Comparison of ENCODE assay signal across 1 cellular context in genomic region chr12:29164477-29165163, GRCh38.
TF ChIP-seq lines count a peak whose summit lies in the region.

No MANE protein-coding gene starts in this region.

TF ChIP-seq in GM12878, 131 proteins besides CTCF, POLR2A, EP300 and RAD21 (continued from another document):
- TF ChIP-seq, protein P1, sequence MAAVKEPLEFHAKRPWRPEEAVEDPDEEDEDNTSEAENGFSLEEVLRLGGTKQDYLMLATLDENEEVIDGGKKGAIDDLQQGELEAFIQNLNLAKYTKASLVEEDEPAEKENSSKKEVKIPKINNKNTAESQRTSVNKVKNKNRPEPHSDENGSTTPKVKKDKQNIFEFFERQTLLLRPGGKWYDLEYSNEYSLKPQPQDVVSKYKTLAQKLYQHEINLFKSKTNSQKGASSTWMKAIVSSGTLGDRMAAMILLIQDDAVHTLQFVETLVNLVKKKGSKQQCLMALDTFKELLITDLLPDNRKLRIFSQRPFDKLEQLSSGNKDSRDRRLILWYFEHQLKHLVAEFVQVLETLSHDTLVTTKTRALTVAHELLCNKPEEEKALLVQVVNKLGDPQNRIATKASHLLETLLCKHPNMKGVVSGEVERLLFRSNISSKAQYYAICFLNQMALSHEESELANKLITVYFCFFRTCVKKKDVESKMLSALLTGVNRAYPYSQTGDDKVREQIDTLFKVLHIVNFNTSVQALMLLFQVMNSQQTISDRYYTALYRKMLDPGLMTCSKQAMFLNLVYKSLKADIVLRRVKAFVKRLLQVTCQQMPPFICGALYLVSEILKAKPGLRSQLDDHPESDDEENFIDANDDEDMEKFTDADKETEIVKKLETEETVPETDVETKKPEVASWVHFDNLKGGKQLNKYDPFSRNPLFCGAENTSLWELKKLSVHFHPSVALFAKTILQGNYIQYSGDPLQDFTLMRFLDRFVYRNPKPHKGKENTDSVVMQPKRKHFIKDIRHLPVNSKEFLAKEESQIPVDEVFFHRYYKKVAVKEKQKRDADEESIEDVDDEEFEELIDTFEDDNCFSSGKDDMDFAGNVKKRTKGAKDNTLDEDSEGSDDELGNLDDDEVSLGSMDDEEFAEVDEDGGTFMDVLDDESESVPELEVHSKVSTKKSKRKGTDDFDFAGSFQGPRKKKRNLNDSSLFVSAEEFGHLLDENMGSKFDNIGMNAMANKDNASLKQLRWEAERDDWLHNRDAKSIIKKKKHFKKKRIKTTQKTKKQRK (IDR thresholded peaks at IDR 0.05; ENCODE audit: low read depth, low read length) = no peak
- no peak for TF ChIP-seq FOXK2 (IDR thresholded peaks at IDR 0.05)
- no peak for TF ChIP-seq TCF3 (IDR thresholded peaks at IDR 0.05; ENCODE audit: borderline replicate concordance, insufficient read depth, low read depth, low read length)
- TF ChIP-seq ZBTB40 (IDR thresholded peaks at IDR 0.05; ENCODE audit: borderline replicate concordance) = peak; percentile 25; the same call in 1 of the 2 replicates
- no peak for TF ChIP-seq TCF7 (IDR thresholded peaks at IDR 0.05; ENCODE audit: borderline replicate concordance)
- peak; percentile 67 for TF ChIP-seq SKIL (IDR thresholded peaks at IDR 0.05; ENCODE audit: low read depth, poor library complexity, severe bottlenecking)
- TF ChIP-seq IKZF2 (IDR thresholded peaks at IDR 0.05) = peak; percentile 79 to 80
- no peak for TF ChIP-seq WRNIP1 (IDR thresholded peaks at IDR 0.05; ENCODE audit: borderline replicate concordance, low read depth, low read length)
- no peak for TF ChIP-seq KDM1A (IDR thresholded peaks at IDR 0.05; ENCODE audit: borderline replicate concordance)
- TF ChIP-seq, protein P2, sequence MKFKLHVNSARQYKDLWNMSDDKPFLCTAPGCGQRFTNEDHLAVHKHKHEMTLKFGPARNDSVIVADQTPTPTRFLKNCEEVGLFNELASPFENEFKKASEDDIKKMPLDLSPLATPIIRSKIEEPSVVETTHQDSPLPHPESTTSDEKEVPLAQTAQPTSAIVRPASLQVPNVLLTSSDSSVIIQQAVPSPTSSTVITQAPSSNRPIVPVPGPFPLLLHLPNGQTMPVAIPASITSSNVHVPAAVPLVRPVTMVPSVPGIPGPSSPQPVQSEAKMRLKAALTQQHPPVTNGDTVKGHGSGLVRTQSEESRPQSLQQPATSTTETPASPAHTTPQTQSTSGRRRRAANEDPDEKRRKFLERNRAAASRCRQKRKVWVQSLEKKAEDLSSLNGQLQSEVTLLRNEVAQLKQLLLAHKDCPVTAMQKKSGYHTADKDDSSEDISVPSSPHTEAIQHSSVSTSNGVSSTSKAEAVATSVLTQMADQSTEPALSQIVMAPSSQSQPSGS (IDR thresholded peaks at IDR 0.05; ENCODE audit: low read length) = peak; percentile 83
- no peak for TF ChIP-seq HCFC1 (IDR thresholded peaks at IDR 0.05; ENCODE audit: low read length)
- no peak for TF ChIP-seq MTA3 (IDR thresholded peaks at IDR 0.05; ENCODE audit: borderline replicate concordance, low read length)
- TF ChIP-seq CHD4 (IDR thresholded peaks at IDR 0.05) = no peak
- TF ChIP-seq SMAD5 (IDR thresholded peaks at IDR 0.05; ENCODE audit: low read depth) = no peak
TF ChIP-seq in GM12878: peak in this region for 34.
